Comparison of ENCODE assay signal across 13 cellular contexts in the genomic region with DNA sequence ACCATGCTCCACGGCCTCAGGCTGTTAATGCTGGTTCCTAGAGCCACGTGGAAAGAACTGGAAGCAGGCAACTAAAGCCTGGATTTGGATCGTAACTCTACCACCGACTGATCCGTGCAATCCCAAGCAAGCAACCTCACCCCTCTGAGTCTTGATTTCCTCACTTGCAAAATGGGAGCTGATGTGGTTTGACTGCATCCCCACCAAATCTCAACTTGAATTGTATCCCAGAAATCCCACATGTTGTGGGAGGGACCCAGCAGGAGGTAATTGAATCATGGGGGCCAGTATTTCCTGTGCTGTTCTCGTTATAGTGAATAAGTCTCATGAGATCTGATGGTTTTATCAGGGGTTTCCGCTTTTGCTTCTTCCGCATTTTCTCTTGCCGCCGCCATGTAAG. TPM values are rescaled to one million over a fixed set of nuclear protein-coding genes. Genes with fewer than 3 reads are reported as not detected.
DNase-seq lines count a peak whose midpoint lies in the region; TF ChIP-seq lines count a peak whose summit lies in the region.
"Had no signal": no experiment of that assay in that cellular context is flagged by ENCODE, and none has a peak within 500 bp of the region (broad histone marks: within the 10 kb centered on the region; RNA-seq: fewer than 3 reads in every experiment).

No MANE protein-coding gene starts in this region.

- TF ChIP-seq CTCF in AG09309 (IDR thresholded peaks at IDR 0.05; ENCODE audit: control insufficient read depth, insufficient read depth, low read depth, low read length, missing control alignments) = no peak
- no peak for TF ChIP-seq CTCF in astrocyte of the spinal cord (IDR thresholded peaks at IDR 0.05; ENCODE audit: low read depth, low read length)
- TF ChIP-seq CTCF in fibroblast of the aortic adventitia (IDR thresholded peaks at IDR 0.05; ENCODE audit: insufficient read depth, low read length) = no peak
- no peak for TF ChIP-seq CTCF in GM20000 (IDR thresholded peaks at IDR 0.05; ENCODE audit: extremely low read depth, missing control alignments)

- H3K4me3 ChIP-seq in AG09309 (ENCODE audit: control insufficient read depth, low read depth, low read length) = peak overlapping the region; percentile 17
- H3K4me3 ChIP-seq in astrocyte of the spinal cord (ENCODE audit: low read depth, low read length) = no peak overlapping the region
- H3K4me3 ChIP-seq in fibroblast of the aortic adventitia (ENCODE audit: low read depth, low read length) = no peak overlapping the region
- H3K4me3 ChIP-seq: HAP-1, tibial nerve had no signal

- in situ Hi-C loops in astrocyte of the spinal cord (cut with HindIII; ENCODE audit: low sequenced_read_pairs) = no loop called here

- DNase-seq in AG09309 (ENCODE audit: low read depth) = peak; percentile 68
- peak; percentile 46 for DNase-seq in HT1080 (ENCODE audit: low read depth)
- DNase-seq in astrocyte of the spinal cord (ENCODE audit: low read depth, low spot score) = peak; percentile 71
- DNase-seq in fibroblast of the aortic adventitia (ENCODE audit: low read depth) = peak; percentile 41
- no peak for DNase-seq in activated CD4-positive, alpha-beta T cell treated with anti-CD3 and anti-CD28 coated beads, Interleukin-2, amount 50 U/mL, for 4 hours
- DNase-seq in D341Med (ENCODE audit: low spot score) = no peak
- DNase-seq in HuH-7 (ENCODE audit: low spot score) = no peak
- DNase-seq in GM20000 (ENCODE audit: low spot score) = no peak
- DNase-seq: islet precursor cell had no signal

RNA-seq across cellular contexts. Expression of gene FHAD1, which starts 58.3 kb away (rescaled TPM):
- 0.87 and 1.4 TPM in 2 replicates for total RNA-seq in HT1080 (2014; rRNA removed; shearing (Covaris generic))
- polyA plus RNA-seq in HT1080 (2015; cell fraction: cytosol; rRNA removed) = 0.20 and 0.45 TPM in 2 replicates
- 0.74 TPM in 2 replicates for polyA plus RNA-seq in HT1080 (2015; cell fraction: nucleus; rRNA removed)
- 0.63 and 0.74 TPM in 2 replicates for total RNA-seq in fibroblast of the aortic adventitia (ENCODE audit: low replicate concordance)
- total RNA-seq: activated T-helper 17 cell treated with anti-CD3 and anti-CD28 coated beads, Interleukin-2, amount 50 U/mL, for 72 hours; osteocyte had no signal

Comparison
In these comparisons a context has a peak if more than half of its experiments do, and no peak if none do; other contexts are left out.
1. DNase-seq: peak in AG09309 (single experiment), HT1080 (single experiment), astrocyte of the spinal cord (single experiment) and fibroblast of the aortic adventitia (single experiment); none in activated CD4-positive, alpha-beta T cell treated with anti-CD3 and anti-CD28 coated beads, Interleukin-2, amount 50 U/mL, for 4 hours (0 of 2), D341Med (single experiment), HuH-7 (single experiment) and GM20000 (single experiment).